24 cellular contexts compared by ENCODE assay signal in the genomic region with DNA sequence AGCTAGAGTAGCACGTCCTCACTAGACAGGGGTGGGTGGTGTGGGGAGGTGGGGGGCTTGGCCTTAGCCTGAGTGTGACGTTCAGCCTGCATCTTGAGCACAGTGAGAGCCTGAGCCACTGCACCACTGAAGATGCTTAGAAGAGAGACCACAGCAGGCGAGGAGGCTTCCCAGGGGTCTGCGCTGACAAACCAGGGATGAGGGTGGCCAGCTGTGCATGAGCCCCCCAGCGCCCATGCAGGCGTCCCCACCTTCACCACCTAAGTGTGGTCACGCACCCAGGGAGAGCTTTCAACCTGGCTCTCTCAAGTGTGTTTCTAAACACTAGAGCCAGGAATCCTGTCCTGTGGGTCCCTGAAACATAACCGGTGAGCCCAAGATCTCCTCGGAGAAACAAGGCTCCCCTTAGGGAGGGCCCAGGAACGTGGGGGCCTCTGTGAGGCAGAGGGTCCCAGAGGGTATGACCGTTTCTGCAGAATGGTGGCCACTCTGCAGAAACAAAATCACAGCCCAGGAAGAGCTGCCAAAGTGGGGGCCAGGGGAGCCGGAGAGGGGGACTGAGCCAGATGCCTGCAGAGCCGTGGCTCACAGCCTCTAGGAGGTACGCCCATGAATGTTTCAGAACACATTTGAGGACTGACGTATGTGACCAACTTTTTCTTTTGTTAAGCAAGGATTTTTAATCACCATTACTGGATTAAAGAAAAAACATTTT.
"Had no signal": no experiment of that assay in that cellular context is flagged by ENCODE, and none has a peak within 500 bp of the region (broad histone marks: within the 10 kb centered on the region; RNA-seq: fewer than 3 reads in every experiment).

No MANE protein-coding gene starts in this region.

- H3K27me3 ChIP-seq: body of pancreas, neural progenitor cell had no signal

- H3K4me3 Mint-ChIP-seq: activated B cell treated with CpG ODN at 0.5 μM for 24 hours; activated CD8-positive, alpha-beta T cell treated with anti-CD3 and anti-CD28 coated beads for 36 hours; activated T-cell treated with anti-CD3 and anti-CD28 coated beads, Interleukin-2, amount 50 U/mL, for 4 hours; activated T-helper 17 cell treated with anti-CD3 and anti-CD28 coated beads, Interleukin-2, amount 50 U/mL, for 72 hours; natural killer cell; neural progenitor cell; T-helper 2 cell treated with Interferon-gamma antibody and Interleukin-4, amounts not matched to agents 5 μg/mL and 100 μg/mL, for 36 hours had no signal

- H3K9me3 ChIP-seq: body of pancreas, colonic mucosa, gastrocnemius medialis, lower lobe of right lung, suprapubic skin, tibial artery had no signal

- H3K9ac ChIP-seq: neural progenitor cell had no signal

- H3K27ac Mint-ChIP-seq: activated B cell treated with CpG ODN at 0.5 μM for 24 hours; activated CD8-positive, alpha-beta T cell treated with anti-CD3 and anti-CD28 coated beads for 36 hours; activated naive CD4-positive, alpha-beta T cell treated with anti-CD3 and anti-CD28 coated beads, Interleukin-2, amount 50 U/mL, for 72 hours; activated T-helper 17 cell treated with anti-CD3 and anti-CD28 coated beads, Interleukin-2, amount 50 U/mL, for 72 hours; natural killer cell; neural progenitor cell; T-helper 2 cell treated with Interferon-gamma antibody and Interleukin-4, amounts not matched to agents 5 μg/mL and 100 μg/mL, for 36 hours had no signal

- H3K4me3 ChIP-seq: body of pancreas, colonic mucosa, dorsolateral prefrontal cortex, gastrocnemius medialis, lower lobe of right lung, neural progenitor cell, suprapubic skin, tibial artery had no signal

- DNase-seq: activated B cell treated with CpG ODN at 0.5 μM for 24 hours; activated CD4-positive, alpha-beta T cell treated with anti-CD3 and anti-CD28 coated beads, Interleukin-2, amount 50 U/mL, for 1 hour; activated CD8-positive, alpha-beta T cell treated with anti-CD3 and anti-CD28 coated beads for 36 hours; activated naive CD4-positive, alpha-beta T cell; activated T-cell treated with anti-CD3 and anti-CD28 coated beads, Interleukin-2, amount 50 U/mL, for 4 hours; body of pancreas; colonic mucosa; dorsolateral prefrontal cortex; effector memory CD4-positive, alpha-beta T cell; erythroblast; gastrocnemius medialis; hippocampal formation; lower lobe of right lung; natural killer cell; stimulated activated naive CD4-positive, alpha-beta T cell; T-helper 1 cell had no signal

- H3K36me3 ChIP-seq: colonic mucosa, gastrocnemius medialis, lower lobe of right lung, neural progenitor cell, suprapubic skin, tibial artery had no signal

- H3K9me3 Mint-ChIP-seq: activated B cell treated with CpG ODN at 0.5 μM for 24 hours; activated T-helper 17 cell treated with anti-CD3 and anti-CD28 coated beads, Interleukin-2, amount 50 U/mL, for 72 hours had no signal

- H3K4me1 ChIP-seq: colonic mucosa, lower lobe of right lung, neural progenitor cell had no signal

- H3K4me2 ChIP-seq: neural progenitor cell had no signal

- H3K36me3 Mint-ChIP-seq: natural killer cell, neural progenitor cell had no signal

- H3K27me3 Mint-ChIP-seq: activated B cell treated with CpG ODN at 0.5 μM for 24 hours had no signal

- H2AFZ ChIP-seq: neural progenitor cell had no signal

- ATAC-seq: activated naive CD4-positive, alpha-beta T cell treated with anti-CD3 and anti-CD28 coated beads, Interleukin-2, amount 50 U/mL, for 72 hours; activated T-cell treated with anti-CD3 and anti-CD28 coated beads, Interleukin-2, amount 50 U/mL, for 4 hours; body of pancreas; gastrocnemius medialis; left lobe of liver; lower lobe of right lung; natural killer cell; sciatic nerve had no signal

- H3K27ac ChIP-seq: colonic mucosa, dorsolateral prefrontal cortex, gastrocnemius medialis, lower lobe of right lung, neural progenitor cell, suprapubic skin, tibial artery had no signal
